In genomic region chr6:7115452-7116223, GRCh38 we compare ENCODE assay signal across 10 cellular contexts. TPM values are rescaled to one million over a fixed set of nuclear protein-coding genes. Genes with fewer than 3 reads are reported as not detected.
A peak's percentile ranks its signal among the peaks of the same experiment; 100 is the strongest.
DNase-seq lines count a peak whose midpoint lies in the region; ATAC-seq, FAIRE-seq and TF ChIP-seq lines count a peak whose summit lies in the region.
"Had no signal": no experiment of that assay in that cellular context is flagged by ENCODE, and none has a peak within 500 bp of the region (broad histone marks: within the 10 kb centered on the region; RNA-seq: fewer than 3 reads in every experiment).

No MANE protein-coding gene starts in this region.

- no peaks in the 10 kb centered on the region for H3K9me3 ChIP-seq in duodenal mucosa (ENCODE audit: control insufficient read depth in 1 of 2, low read length in 2 of 2)
- H3K9me3 ChIP-seq in muscle layer of colon (ENCODE audit: low read length): no peaks in the 10 kb centered on the region
- no peaks in the 10 kb centered on the region for H3K9me3 ChIP-seq in uterus

- ATAC-seq in GM19328 (IDR thresholded peaks at IDR 0.05; ENCODE audit: unreplicated experiment) (no peak), GM19351 (IDR thresholded peaks at IDR 0.05; ENCODE audit: unreplicated experiment) (no peak)

- no peaks in the 10 kb centered on the region for H3K9me3 Mint-ChIP-seq in activated naive CD4-positive, alpha-beta T cell treated with anti-CD3 and anti-CD28 coated beads, Interleukin-2, amount 10 ng/mL, durations not matched to agents 7 days and 5 days

- no peak for FAIRE-seq in GM12892 (lab: Jason Lieb, UNC)

- H3K27ac ChIP-seq in duodenal mucosa (ENCODE audit: low read depth, low read length) (peak overlapping the region; percentile 53), muscle layer of colon (ENCODE audit: low read depth, low read length) (peak overlapping the region; percentile 60), uterus (peak overlapping the region; percentile 41 to 64)
- H3K27ac ChIP-seq: KMS-11 had no signal

- DNase-seq in activated naive CD4-positive, alpha-beta T cell treated with anti-CD3 and anti-CD28 coated beads, Interleukin-2, amount 10 ng/mL, durations not matched to agents 7 days and 5 days: no peak
- DNase-seq in activated naive CD4-positive, alpha-beta T cell treated with anti-CD3 and anti-CD28 coated beads, Interleukin-2, amount 50 U/mL, for 16 hours: no peak
- DNase-seq in uterus (peak in 1 of 2 donors; percentile 28), GM12892 (ENCODE audit: insufficient read length) (no peak)
- DNase-seq: activated gamma-delta T cell treated with Interleukin-2 at 50 U/mL for 16 hours had no signal

- no peak for TF ChIP-seq CTCF in uterus (IDR thresholded peaks at IDR 0.05)

- TF ChIP-seq POLR2A in uterus (IDR thresholded peaks at IDR 0.05) (no peak), GM12892 (IDR thresholded peaks at IDR 0.05; ENCODE audit: low read depth, low read length) (no peak)

- intact Hi-C loops in uterus (cut with DNase I; ENCODE audit: low total_unique reads): no loop called here

- peak overlapping the region; percentile 28 to 51 for H3K4me3 ChIP-seq in duodenal mucosa (ENCODE audit: low read depth in 1 of 2, low read length in 2 of 2)
- H3K4me3 ChIP-seq in muscle layer of colon (ENCODE audit: low read depth in 1 of 2, low read length in 2 of 2): peak overlapping the region in 1 of 2 donors; percentile 20
- no peak overlapping the region for H3K4me3 ChIP-seq in uterus

- H3K4me1 ChIP-seq in duodenal mucosa (ENCODE audit: control insufficient read depth in 1 of 2, insufficient read depth in 2 of 2, low read length in 2 of 2) (peaks cover 43 to 68% of the 10 kb centered on the region in 2 donors), muscle layer of colon (ENCODE audit: insufficient read depth, low read length) (peaks cover 46% of the 10 kb centered on the region), uterus (peaks cover 9 to 13% of the 10 kb centered on the region in 2 donors)

- H3K36me3 ChIP-seq in duodenal mucosa (ENCODE audit: control insufficient read depth in 1 of 2, insufficient read depth in 2 of 2, low read length in 2 of 2) (no peaks in the 10 kb centered on the region), muscle layer of colon (ENCODE audit: insufficient read depth, low read length) (no peaks in the 10 kb centered on the region), uterus (no peaks in the 10 kb centered on the region)

- H3K27me3 Mint-ChIP-seq in activated naive CD4-positive, alpha-beta T cell treated with anti-CD3 and anti-CD28 coated beads, Interleukin-2, amount 10 ng/mL, durations not matched to agents 7 days and 5 days: peaks cover 6% of the 10 kb centered on the region

- H3K4me1 Mint-ChIP-seq in activated naive CD4-positive, alpha-beta T cell treated with anti-CD3 and anti-CD28 coated beads, Interleukin-2, amount 10 ng/mL, durations not matched to agents 7 days and 5 days: peaks cover 79% of the 10 kb centered on the region

- no peaks in the 10 kb centered on the region for H3K27me3 ChIP-seq in duodenal mucosa (ENCODE audit: control insufficient read depth in 1 of 2, insufficient read depth in 2 of 2, low read length in 2 of 2)
- no peaks in the 10 kb centered on the region for H3K27me3 ChIP-seq in muscle layer of colon (ENCODE audit: control insufficient read depth in 1 of 2, insufficient read depth in 2 of 2, low read length in 2 of 2)
- H3K27me3 ChIP-seq in uterus: no peaks in the 10 kb centered on the region

- H3K4me3 Mint-ChIP-seq in activated naive CD4-positive, alpha-beta T cell treated with anti-CD3 and anti-CD28 coated beads, Interleukin-2, amount 10 ng/mL, durations not matched to agents 7 days and 5 days: peak overlapping the region; percentile 22

- H3K9ac ChIP-seq in duodenal mucosa (ENCODE audit: low read depth in 1 of 2, low read length in 2 of 2) (peak overlapping the region; percentile 45 to 52), muscle layer of colon (ENCODE audit: low read length) (no peak overlapping the region)
- H3K9ac ChIP-seq: KMS-11 had no signal

- CTCF ChIA-PET in activated naive CD4-positive, alpha-beta T cell treated with anti-CD3 and anti-CD28 coated beads, Interleukin-2, amount 10 ng/mL, durations not matched to agents 7 days and 5 days (lab: Charles Lee): interaction anchor here (1.2 to 1.3 kb wide), 5 partner anchors 11 to 123 kb away, joined by 3 to 6 read pairs (median 3); no protein-coding TSS in a partner anchor

- peak overlapping the region; percentile 16 for H3K27ac Mint-ChIP-seq in activated naive CD4-positive, alpha-beta T cell treated with anti-CD3 and anti-CD28 coated beads, Interleukin-2, amount 10 ng/mL, durations not matched to agents 7 days and 5 days

- peaks cover 10% of the 10 kb centered on the region for H3K36me3 Mint-ChIP-seq in activated naive CD4-positive, alpha-beta T cell treated with anti-CD3 and anti-CD28 coated beads, Interleukin-2, amount 10 ng/mL, durations not matched to agents 7 days and 5 days

RNA-seq across cellular contexts. Expression of gene RREB1, which starts 7.9 kb away (rescaled TPM):
- 10 to 100 TPM; 15.1 to 65.9 (median 22.7) TPM for total RNA-seq in uterus
- polyA plus RNA-seq in GM12892 (2012; ENCODE audit: missing spikeins): 7.8 TPM

Comparison
In these comparisons a context has a peak if more than half of its experiments do, and no peak if none do; other contexts are left out.
1. H3K4me3 ChIP-seq: peak in duodenal mucosa (2 of 2); none in uterus (0 of 2).
2. Peak in every context shown above with its lines, with median percentiles within 50 percentile points of each other: H3K27ac ChIP-seq.